6 cellular contexts compared by ENCODE assay signal in the genomic region with DNA sequence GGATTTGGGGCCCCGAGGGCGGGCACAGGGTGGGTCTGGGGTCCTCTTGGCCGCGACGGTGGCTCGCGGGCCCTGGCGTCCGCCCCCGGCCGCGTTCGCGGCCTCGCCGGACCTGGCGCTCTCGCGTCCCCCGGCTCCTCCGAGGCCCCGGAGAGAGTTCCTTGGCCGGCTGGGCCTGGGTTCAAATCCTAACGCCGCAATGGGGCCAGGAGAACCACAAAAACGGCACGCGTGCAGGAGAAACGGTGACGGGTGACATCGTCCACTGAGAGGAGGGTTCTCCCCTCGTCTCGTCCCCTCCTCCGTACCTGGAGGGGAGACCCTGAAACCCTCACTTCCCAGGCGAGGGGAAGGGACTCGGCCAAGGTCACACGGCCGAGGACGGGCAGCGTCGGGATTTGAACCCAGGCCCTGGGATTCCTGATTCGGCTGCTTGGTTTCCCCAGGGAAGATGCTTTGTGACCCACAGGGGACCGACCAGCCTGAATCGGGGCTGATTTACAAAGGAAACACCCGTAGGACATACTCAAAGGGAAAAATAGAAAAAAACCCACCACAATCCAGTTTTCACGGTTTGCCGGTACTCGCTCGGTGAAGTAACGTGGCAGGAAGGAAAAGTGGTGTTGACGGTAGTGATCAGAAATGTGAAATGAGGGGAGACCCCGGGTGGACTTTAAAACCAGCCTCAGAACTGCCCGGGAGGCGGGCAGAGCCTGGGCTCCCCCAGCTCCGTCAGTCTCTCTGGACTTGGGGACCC. TPM values are rescaled to one million over a fixed set of nuclear protein-coding genes. Genes with fewer than 3 reads are reported as not detected.
DNase-seq lines count a peak whose midpoint lies in the region; ATAC-seq and TF ChIP-seq lines count a peak whose summit lies in the region.

No MANE protein-coding gene starts in this region.

- DNase-seq in AG09309 (ENCODE audit: low read depth): no peak
- DNase-seq in NCI-H146 treated with DMSO at 0.1 percent for 48 hours (lab: John Stamatoyannopoulos, UW; ENCODE audit: unreplicated experiment): no peak
- no peak for DNase-seq in AG08395 (ENCODE audit: low spot score)

- peak overlapping the region; percentile 100 for H3K27ac Mint-ChIP-seq in brain
- H3K27ac Mint-ChIP-seq in nephron: peak overlapping the region; percentile 96 to 100 (median 100)

- TF ChIP-seq CTCF in AG09309 (IDR thresholded peaks at IDR 0.05; ENCODE audit: control insufficient read depth, insufficient read depth, low read depth, low read length, missing control alignments) (no peak), brain (conservative IDR thresholded peaks at IDR 0.05) (no peak), nephron (IDR thresholded peaks at IDR 0.05; ENCODE audit: unreplicated experiment in 3 of 3) (no peak)

- peaks cover 0 to 7% (median 5%) of the 10 kb centered on the region in 5 experiments for H3K9me3 Mint-ChIP-seq in brain
- no peaks in the 10 kb centered on the region for H3K9me3 Mint-ChIP-seq in nephron

- H3K27me3 Mint-ChIP-seq in brain (peaks cover 22% of the 10 kb centered on the region), nephron (ENCODE audit: low read depth) (no peaks in the 10 kb centered on the region)

- H3K4me3 Mint-ChIP-seq in brain: peak overlapping the region; percentile 100
- peak overlapping the region; percentile 100 for H3K4me3 Mint-ChIP-seq in nephron

- peaks cover 72% of the 10 kb centered on the region for H3K4me1 Mint-ChIP-seq in brain
- H3K4me1 Mint-ChIP-seq in nephron: peaks cover 55% of the 10 kb centered on the region

- peak; percentile 4 for ATAC-seq in HG03460 (IDR thresholded peaks at IDR 0.05; ENCODE audit: unreplicated experiment)

- peaks cover 72% of the 10 kb centered on the region for H3K36me3 Mint-ChIP-seq in brain
- H3K36me3 Mint-ChIP-seq in nephron (ENCODE audit: low read depth): peaks cover 53% of the 10 kb centered on the region

- peak overlapping the region; percentile 87 for H3K4me3 ChIP-seq in AG09309 (ENCODE audit: control insufficient read depth, low read depth, low read length)

RNA-seq across cellular contexts. Expression of gene SAFB, which starts 0.7 kb away (rescaled TPM):
- polyA plus RNA-seq in brain (ENCODE audit: insufficient read depth, low read depth, low replicate concordance): 125 TPM

RNA-seq across cellular contexts. Expression of gene SAFB2, which starts 1.0 kb away (rescaled TPM):
- polyA plus RNA-seq in brain (ENCODE audit: insufficient read depth, low read depth, low replicate concordance): 40.9 TPM

RNA-seq across cellular contexts. Expression of gene TINCR, which starts 55.8 kb away (rescaled TPM):
- 1.7 TPM for polyA plus RNA-seq in brain (ENCODE audit: insufficient read depth, low read depth, low replicate concordance)

RNA-seq across cellular contexts. Expression of gene MICOS13, which starts 56.7 kb away (rescaled TPM):
- polyA plus RNA-seq in brain (ENCODE audit: insufficient read depth, low read depth, low replicate concordance): 120 TPM

RNA-seq across cellular contexts. Expression of gene HSD11B1L, which starts 57.3 kb away (rescaled TPM):
- polyA plus RNA-seq in brain (ENCODE audit: insufficient read depth, low read depth, low replicate concordance): 51.7 TPM
